In genomic region chr10:47438857-47439474, GRCh38 we compare ENCODE assay signal across 9 cellular contexts. TPM values are rescaled to one million over a fixed set of nuclear protein-coding genes. Genes with fewer than 3 reads are reported as not detected.
DNase-seq lines count a peak whose midpoint lies in the region; ATAC-seq and TF ChIP-seq lines count a peak whose summit lies in the region.
"Had no signal": no experiment of that assay in that cellular context is flagged by ENCODE, and none has a peak within 500 bp of the region (broad histone marks: within the 10 kb centered on the region; RNA-seq: fewer than 3 reads in every experiment).

No MANE protein-coding gene starts in this region.

- intact Hi-C loops in body of pancreas (cut with DNase I) (no loop called here), psoas muscle (cut with DNase I) (no loop called here)

- H3K27ac ChIP-seq in body of pancreas (no peak overlapping the region), liver (ENCODE audit: low read depth in 1 of 2, low read length in 2 of 2) (no peak overlapping the region), psoas muscle (no peak overlapping the region)
- H3K27ac ChIP-seq: ovary had no signal

- H3K9me3 ChIP-seq in body of pancreas (no peaks in the 10 kb centered on the region), liver (ENCODE audit: control insufficient read depth in 4 of 4, low read length in 3 of 4) (peaks cover 0 to 6% (median 0%) of the 10 kb centered on the region in 4 donors), psoas muscle (peaks cover 6% of the 10 kb centered on the region)
- H3K9me3 ChIP-seq: ovary had no signal

- H3K27me3 ChIP-seq in body of pancreas (no peaks in the 10 kb centered on the region), liver (ENCODE audit: control insufficient read depth in 4 of 4, insufficient read depth in 4 of 4, low read length in 3 of 4) (no peaks in the 10 kb centered on the region), psoas muscle (ENCODE audit: insufficient read depth in 3 of 3, low read length in 2 of 3) (no peaks in the 10 kb centered on the region)
- H3K27me3 ChIP-seq: ovary had no signal

- DNase-seq in GM12864 (ENCODE audit: low read depth) (no peak), NCI-H146 (lab: John Stamatoyannopoulos, UW) (peak; percentile 59), body of pancreas (peak; percentile 73 to 81 (median 78)), psoas muscle (no peak), MV-4-11 (lab: John Stamatoyannopoulos, UW) (no peak)

- TF ChIP-seq POLR2A in body of pancreas (IDR thresholded peaks at IDR 0.05) = no peak

- 21 to 24% methylated on average over 6 of the region's 6 CpGs for WGBS in body of pancreas, 2 donors
- WGBS in liver = 41% methylated on average over 6 of the region's 6 CpGs
- 55 to 59% (median 56%) methylated on average over 6 of the region's 6 CpGs for WGBS in psoas muscle, 3 donors

- ATAC-seq in body of pancreas (peak; percentile 96), psoas muscle (no peak), GM21390 (IDR thresholded peaks at IDR 0.05; ENCODE audit: unreplicated experiment) (no peak), GM18517 (IDR thresholded peaks at IDR 0.05; ENCODE audit: unreplicated experiment) (no peak)

- H3K36me3 ChIP-seq in body of pancreas (replicated peaks in 1 of 2; ENCODE audit: insufficient read depth in 1 of 2, low read depth in 2 of 2) (no peaks in the 10 kb centered on the region), liver (ENCODE audit: control insufficient read depth in 4 of 4, insufficient read depth in 3 of 4, low read depth in 1 of 4, low read length in 3 of 4) (no peaks in the 10 kb centered on the region), psoas muscle (ENCODE audit: insufficient read depth in 1 of 2, low read depth in 1 of 2) (no peaks in the 10 kb centered on the region)
- H3K36me3 ChIP-seq: ovary had no signal

- TF ChIP-seq RAD21 in liver (IDR thresholded peaks at IDR 0.05) = peak; percentile 75 to 81

- H3K4me3 ChIP-seq in GM12864 (ENCODE audit: low read depth, low read length) (no peak overlapping the region), body of pancreas (no peak overlapping the region), liver (ENCODE audit: low read depth in 1 of 3, low read length in 3 of 3) (no peak overlapping the region), psoas muscle (no peak overlapping the region)
- H3K4me3 ChIP-seq: ovary had no signal

- TF ChIP-seq CTCF in GM12864 (IDR thresholded peaks at IDR 0.05; ENCODE audit: low read depth, low read length, missing control alignments) (peak; percentile 9), body of pancreas (IDR thresholded peaks at IDR 0.05) (peak; percentile 28 to 78 (median 63)), liver (IDR thresholded peaks at IDR 0.05; ENCODE audit: low read depth, low read length, missing input control) (peak; percentile 72), psoas muscle (IDR thresholded peaks at IDR 0.05) (no peak)

- no peaks in the 10 kb centered on the region for H3K4me1 ChIP-seq in body of pancreas
- no peaks in the 10 kb centered on the region for H3K4me1 ChIP-seq in liver (ENCODE audit: control insufficient read depth in 4 of 4, insufficient read depth in 4 of 4, low read length in 3 of 4)
- H3K4me1 ChIP-seq in psoas muscle = no peaks in the 10 kb centered on the region

- H3K9ac ChIP-seq in liver (ENCODE audit: low read depth in 1 of 2, low read length in 2 of 2) = no peak overlapping the region

TF ChIP-seq in liver, 16 proteins besides CTCF, POLR2A, EP300 and RAD21:
- TF ChIP-seq NR2F2 (IDR thresholded peaks at IDR 0.05) (no peak), ATF3 (IDR thresholded peaks at IDR 0.05) (no peak), EGR1 (IDR thresholded peaks at IDR 0.05; ENCODE audit: low read depth in 2 of 2) (no peak), RXRA (IDR thresholded peaks at IDR 0.05) (no peak), FOXA2 (IDR thresholded peaks at IDR 0.05) (no peak), FOXA1 (IDR thresholded peaks at IDR 0.05) (no peak), SP1 (IDR thresholded peaks at IDR 0.05) (no peak)
TF ChIP-seq in liver: peak in this region for 0.

RNA-seq across cellular contexts. Expression of gene ANXA8, which starts 44.9 kb away (rescaled TPM):
- not detected for total RNA-seq in body of pancreas
- 1 to 10 TPM in 1 of 2 donors, under 1 TPM in 1; 0.09 to 1.6 TPM for total RNA-seq in liver
- polyA plus RNA-seq in liver = 1 to 10 TPM; 1.1 to 1.2 TPM
- total RNA-seq in psoas muscle = under 1 TPM in 1 of 4 donors, not detected in 3; 0.17 TPM
- polyA plus RNA-seq in psoas muscle = under 1 TPM; 0.03 to 0.08 (median 0.05) TPM

RNA-seq across cellular contexts. Expression of gene FAM25G, which starts 52.5 kb away (rescaled TPM):
- total RNA-seq in body of pancreas (not detected), liver (not detected), psoas muscle (not detected)
- polyA plus RNA-seq in liver (not detected), psoas muscle (not detected)
- total RNA-seq: ovary had no signal
- polyA plus RNA-seq: ovary had no signal

RNA-seq across cellular contexts. Expression of gene ZNF488, which starts 54.9 kb away (rescaled TPM):
- total RNA-seq in body of pancreas (under 1 TPM in 1 of 2 donors, not detected in 1; 0.26 TPM), liver (under 1 TPM in 1 of 2 donors, not detected in 1; 0.09 TPM), psoas muscle (under 1 TPM in 3 of 4 donors, not detected in 1; 0.07 to 0.15 (median 0.08) TPM)
- polyA plus RNA-seq in liver (under 1 TPM in 1 of 2 donors, not detected in 1; 0.02 TPM), psoas muscle (under 1 TPM in 2 of 3 donors, not detected in 1; 0.03 to 0.04 TPM)

Comparison
In these comparisons a context has a peak if more than half of its experiments do, and no peak if none do; other contexts are left out.
1. DNase-seq: peak in NCI-H146 (single experiment) and body of pancreas (4 of 4); none in GM12864 (single experiment), psoas muscle (0 of 2) and MV-4-11 (single experiment).